8 cellular contexts compared by ENCODE assay signal in genomic region chr20:53578492-53579222, GRCh38. TPM values are rescaled to one million over a fixed set of nuclear protein-coding genes. Genes with fewer than 3 reads are reported as not detected.
DNase-seq lines count a peak whose midpoint lies in the region; ATAC-seq, FAIRE-seq and TF ChIP-seq lines count a peak whose summit lies in the region.

No MANE protein-coding gene starts in this region.

- FAIRE-seq in bronchial epithelial cell (lab: Jason Lieb, UNC) (no peak), keratinocyte (lab: Jason Lieb, UNC) (no peak)

- H3F3A ChIP-seq in smooth muscle cell (ENCODE audit: low read depth): peaks cover 21% of the 10 kb centered on the region

- DNase-seq in Daoy (ENCODE audit: low read depth) (peak; percentile 80), HFFc6 (peak; percentile 82), NCI-H2029 (lab: John Stamatoyannopoulos, UW) (peak; percentile 77), T-helper 1 cell (peak in 4 of 5 donors; percentile 41 to 81 (median 69)), bronchial epithelial cell (ENCODE audit: low read depth) (peak; percentile 80), keratinocyte (ENCODE audit: low read depth, low spot score) (no peak), smooth muscle cell (lab: John Stamatoyannopoulos, UW; ENCODE audit: unreplicated experiment) (no peak)

- ATAC-seq in HG02763 (IDR thresholded peaks at IDR 0.05; ENCODE audit: unreplicated experiment): no peak

- H3K4me1 ChIP-seq in keratinocyte (ENCODE audit: control insufficient read depth, extremely low read depth, insufficient read depth, low read length) (peaks cover 44% of the 10 kb centered on the region), smooth muscle cell (ENCODE audit: low read depth) (peaks cover 36% of the 10 kb centered on the region)

- H3K36me3 ChIP-seq in bronchial epithelial cell (ENCODE audit: control insufficient read depth, insufficient read depth, low read length): peaks cover 48% of the 10 kb centered on the region
- H3K36me3 ChIP-seq in keratinocyte (ENCODE audit: control insufficient read depth in 2 of 2, extremely low read depth in 1 of 2, insufficient read depth in 2 of 2, low read length in 2 of 2): peaks cover 44 to 76% of the 10 kb centered on the region in 2 experiments
- peaks cover 9% of the 10 kb centered on the region for H3K36me3 ChIP-seq in smooth muscle cell (ENCODE audit: low read depth)

- peak overlapping the region; percentile 80 for H3K4me3 Mint-ChIP-seq in HFFc6

- H3K27me3 ChIP-seq in bronchial epithelial cell (ENCODE audit: control insufficient read depth, insufficient read depth, low read length) (no peaks in the 10 kb centered on the region), keratinocyte (ENCODE audit: control insufficient read depth, extremely low read depth, insufficient read depth, low read length) (no peaks in the 10 kb centered on the region), smooth muscle cell (ENCODE audit: low read depth) (no peaks in the 10 kb centered on the region)

- peak overlapping the region; percentile 94 for H3K27ac Mint-ChIP-seq in HFFc6

- H3K79me2 ChIP-seq in keratinocyte (ENCODE audit: control insufficient read depth, insufficient read depth, low read length) (peaks cover 91% of the 10 kb centered on the region), smooth muscle cell (ENCODE audit: low read depth) (peaks cover 96% of the 10 kb centered on the region)

- peaks cover 58% of the 10 kb centered on the region for H3K36me3 Mint-ChIP-seq in HFFc6 (ENCODE audit: low read depth)

- H3K4me3 ChIP-seq in bronchial epithelial cell (ENCODE audit: low read depth, low read length) (no peak overlapping the region), keratinocyte (ENCODE audit: control insufficient read depth in 2 of 3, extremely low read depth in 1 of 3, insufficient read depth in 2 of 3, low read depth in 1 of 3, low read length in 3 of 3) (peak overlapping the region in 2 of 3 experiments; percentile 44 to 59), smooth muscle cell (peak overlapping the region; percentile 9)

- H3K9ac ChIP-seq in keratinocyte (ENCODE audit: control insufficient read depth, extremely low read depth, insufficient read depth, low read length): peak overlapping the region; percentile 71
- no peak overlapping the region for H3K9ac ChIP-seq in smooth muscle cell (ENCODE audit: low read depth)

- dilution Hi-C loops in keratinocyte (cut with MboI; ENCODE audit: extremely low pct_ligation_motif_present, low sequenced_read_pairs): no loop called here

- H3K27ac ChIP-seq in keratinocyte (ENCODE audit: control insufficient read depth, insufficient read depth, low read length) (peak overlapping the region; percentile 95), smooth muscle cell (ENCODE audit: low read depth) (peak overlapping the region; percentile 84)

- H4K20me1 ChIP-seq in keratinocyte (ENCODE audit: control insufficient read depth, extremely low read depth, insufficient read depth, low read length) (peaks cover 7% of the 10 kb centered on the region), smooth muscle cell (ENCODE audit: low read depth) (peaks cover 90% of the 10 kb centered on the region)

- no peak overlapping the region for H2AFZ ChIP-seq in keratinocyte (ENCODE audit: control insufficient read depth, low read length)
- no peak overlapping the region for H2AFZ ChIP-seq in smooth muscle cell (ENCODE audit: low read depth)

- TF ChIP-seq CTCF in HFFc6 (IDR thresholded peaks at IDR 0.05) (peak; percentile 98), bronchial epithelial cell (IDR thresholded peaks at IDR 0.05; ENCODE audit: insufficient read depth, low read length, severe bottlenecking) (peak; percentile 72), keratinocyte (optimal IDR thresholded peaks at IDR 0.05 in 1 of 3, IDR thresholded peaks at IDR 0.05 in 1 of 3, conservative IDR thresholded peaks at IDR 0.05 in 1 of 3; ENCODE audit: extremely low read depth in 1 of 3, insufficient read depth in 2 of 3, low read length in 3 of 3) (peak; percentile 46 to 76 (median 67)), smooth muscle cell (IDR thresholded peaks at IDR 0.05; ENCODE audit: borderline replicate concordance, insufficient read depth, poor library complexity, severe bottlenecking) (peak; percentile 85)

- H3K4me2 ChIP-seq in keratinocyte (ENCODE audit: control insufficient read depth, extremely low read depth, insufficient read depth, low read depth, low read length) (peak overlapping the region; percentile 90), smooth muscle cell (peak overlapping the region; percentile 54)

- H3K9me1 ChIP-seq in keratinocyte (ENCODE audit: control insufficient read depth, extremely low read depth, insufficient read depth, low read length): peaks cover 6% of the 10 kb centered on the region

- no peaks in the 10 kb centered on the region; the same call in 1 of the 2 replicates for H3K27me3 Mint-ChIP-seq in HFFc6 (ENCODE audit: insufficient read depth)

- WGBS in smooth muscle cell (ENCODE audit: low lambda C conversion rate): 58% methylated on average over 10 of the region's 10 CpGs

- H3K4me1 Mint-ChIP-seq in HFFc6 (ENCODE audit: low read depth): peaks cover 58% of the 10 kb centered on the region

- H3K9me3 Mint-ChIP-seq in HFFc6: no peaks in the 10 kb centered on the region

- no peaks in the 10 kb centered on the region for H3K9me3 ChIP-seq in keratinocyte (ENCODE audit: control insufficient read depth, low read depth, low read length)
- no peaks in the 10 kb centered on the region for H3K9me3 ChIP-seq in smooth muscle cell (replicated peaks; ENCODE audit: low read depth)

RNA-seq across cellular contexts. Expression of gene ZNF217, which starts 15.0 kb away (rescaled TPM):
- total RNA-seq in Daoy (2014; rRNA removed; shearing (Covaris generic)): 6.8 and 9.7 TPM in 2 replicates
- 10 to 100 TPM; 38.5 to 42.9 (median 40.1) TPM for total RNA-seq in HFFc6 (2021; fragmentation: NEBNext Ultra II Directional; extraction: Animal tissue kit (Norgen Biotek cat#: 25700))
- total RNA-seq in bronchial epithelial cell (24.7 and 31.6 TPM in 2 replicates), smooth muscle cell (42.2 and 42.9 TPM in 2 replicates)
- polyA plus RNA-seq in keratinocyte (16.9 to 19.1 TPM (median 17.3 TPM) in 3 replicates), smooth muscle cell (3.9 and 8.5 TPM in 2 replicates)
- polyA plus RNA-seq in keratinocyte (2011; ENCODE audit: low read depth): 13.1 TPM
- polyA plus RNA-seq in keratinocyte (2011; cell fraction: cytosol; rRNA removed): 7.4 and 10.7 TPM in 2 replicates
- polyA plus RNA-seq in keratinocyte (2011; cell fraction: nucleus; rRNA removed): 25.3 and 32.5 TPM in 2 replicates
- polyA plus RNA-seq in keratinocyte (2012; ENCODE audit: low replicate concordance): 23.6 and 26.4 TPM in 2 replicates
- 33.8 to 58.6 TPM (median 48.4 TPM) in 3 replicates for polyA minus RNA-seq in keratinocyte
- 14.0 TPM for polyA minus RNA-seq in keratinocyte (2011; cell fraction: cytosol; rRNA and poly(A)+ RNA removed)
- 53.1 and 94.6 TPM in 2 replicates for polyA minus RNA-seq in keratinocyte (2011; cell fraction: nucleus; rRNA and poly(A)+ RNA removed)

Comparison
In these comparisons a context has a peak if more than half of its experiments do, and no peak if none do; other contexts are left out.
1. DNase-seq: peak in Daoy (single experiment), HFFc6 (single experiment), NCI-H2029 (single experiment), T-helper 1 cell (4 of 5) and bronchial epithelial cell (single experiment); none in keratinocyte (single experiment) and smooth muscle cell (single experiment).
2. Peak in every context shown above with its lines, with median percentiles within 50 percentile points of each other: CTCF ChIP-seq.